Comparison of ENCODE assay signal across 20 cellular contexts in genomic region chr2:106176446-106177110, GRCh38. TPM values are rescaled to one million over a fixed set of nuclear protein-coding genes. Genes with fewer than 3 reads are reported as not detected.
DNase-seq lines count a peak whose midpoint lies in the region; ATAC-seq and TF ChIP-seq lines count a peak whose summit lies in the region.
"Had no signal": no experiment of that assay in that cellular context is flagged by ENCODE, and none has a peak within 500 bp of the region (broad histone marks: within the 10 kb centered on the region; RNA-seq: fewer than 3 reads in every experiment).

No MANE protein-coding gene starts in this region.

- H3K4me1 Mint-ChIP-seq in activated T-cell treated with anti-CD3 and anti-CD28 coated beads, Interleukin-2, amount 50 U/mL, for 24 hours (ENCODE audit: low read depth), result peaks cover 72% of the 10 kb centered on the region

- no peak for DNase-seq in activated T-cell treated with anti-CD3 and anti-CD28 coated beads, Interleukin-2, amount 50 U/mL, for 24 hours
- no peak for DNase-seq in activated T-cell treated with anti-CD3 and anti-CD28 coated beads, Interleukin-2, amount 50 U/mL, for 48 hours
- DNase-seq in foreskin keratinocyte (no peak), thyroid gland (no peak), SW 1271 (lab: John Stamatoyannopoulos, UW) (no peak)
- DNase-seq: 8988T, Calu3, DMS79 treated with DMSO at 0.1 percent for 48 hours, GDM1, GOT3, MV-4-11, NCI-H1417 treated with DMSO at 0.1 percent for 48 hours, NCI-H2029, NCI-H510A treated with DMSO at 0.1 percent for 48 hours, SIG-M5 had no signal

- H2AFZ ChIP-seq in Loucy (ENCODE audit: low read length), result no peak overlapping the region

- TF ChIP-seq CTCF in Loucy (conservative IDR thresholded peaks at IDR 0.05; ENCODE audit: low read length) (no peak), foreskin keratinocyte (conservative IDR thresholded peaks at IDR 0.05) (no peak), thyroid gland (IDR thresholded peaks at IDR 0.05) (no peak)

- H3K36me3 ChIP-seq in Loucy (ENCODE audit: insufficient read depth, low read length), result no peaks in the 10 kb centered on the region
- H3K36me3 ChIP-seq in thyroid gland, result no peaks in the 10 kb centered on the region

- ATAC-seq in foreskin keratinocyte (peak; percentile 63), HG02571 (IDR thresholded peaks at IDR 0.05; ENCODE audit: unreplicated experiment) (no peak), SK-N-SH treated with all-trans-retinoic acid at 6 μM for 48 hours (no peak)
- ATAC-seq: HepG2 had no signal

- H3K27me3 Mint-ChIP-seq in activated T-cell treated with anti-CD3 and anti-CD28 coated beads, Interleukin-2, amount 50 U/mL, for 24 hours, result no peaks in the 10 kb centered on the region

- H4K20me1 ChIP-seq in Loucy (ENCODE audit: insufficient read depth, low read length, poor library complexity, severe bottlenecking), result peaks cover 29% of the 10 kb centered on the region

- peak overlapping the region; percentile 40 for H3K9ac ChIP-seq in Loucy (ENCODE audit: low read depth, low read length, poor library complexity, severe bottlenecking)

- H3F3A ChIP-seq in Loucy (ENCODE audit: low read depth), result 0 out of 2 replicates have a peak, but pooled peaks cover 5% of the 10 kb centered on the region

- H3K4me2 ChIP-seq in Loucy (ENCODE audit: low read depth, low read length, poor library complexity, severe bottlenecking), result peak overlapping the region; percentile 55

- no peak for TF ChIP-seq POLR2A in thyroid gland (IDR thresholded peaks at IDR 0.05)

- peak overlapping the region; percentile 62 for H3K27ac Mint-ChIP-seq in activated T-cell treated with anti-CD3 and anti-CD28 coated beads, Interleukin-2, amount 50 U/mL, for 24 hours

- H3K4me3 ChIP-seq in Loucy (ENCODE audit: low read length, poor library complexity, severe bottlenecking), result peak overlapping the region; percentile 7
- H3K4me3 ChIP-seq in thyroid gland (replicated peaks in 1 of 3), result no peak overlapping the region

- peaks cover 87% of the 10 kb centered on the region for H3K79me2 ChIP-seq in Loucy (ENCODE audit: insufficient read depth, low read length)

- peaks cover 67% of the 10 kb centered on the region for H3K4me1 ChIP-seq in Loucy (ENCODE audit: insufficient read depth, low read length, poor library complexity, severe bottlenecking)
- H3K4me1 ChIP-seq in foreskin keratinocyte, result no peaks in the 10 kb centered on the region
- H3K4me1 ChIP-seq in thyroid gland, result peaks cover 31 to 36% of the 10 kb centered on the region in 2 donors

- H3K27ac ChIP-seq in foreskin keratinocyte (no peak overlapping the region), thyroid gland (peak overlapping the region in 2 of 3 donors; percentile 84 to 92)
- H3K27ac ChIP-seq: C4-2B had no signal

- H3K27me3 ChIP-seq in Loucy (ENCODE audit: insufficient read depth, low read length, poor library complexity, severe bottlenecking) (no peaks in the 10 kb centered on the region), foreskin keratinocyte (no peaks in the 10 kb centered on the region), thyroid gland (no peaks in the 10 kb centered on the region)

- H3K9me3 ChIP-seq in Loucy (ENCODE audit: insufficient read depth, low read depth, low read length) (no peaks in the 10 kb centered on the region), thyroid gland (no peaks in the 10 kb centered on the region)

- peaks cover 35% of the 10 kb centered on the region for H3K36me3 Mint-ChIP-seq in activated T-cell treated with anti-CD3 and anti-CD28 coated beads, Interleukin-2, amount 50 U/mL, for 24 hours (ENCODE audit: low read depth)

- no peaks in the 10 kb centered on the region for H3K9me3 Mint-ChIP-seq in activated T-cell treated with anti-CD3 and anti-CD28 coated beads, Interleukin-2, amount 50 U/mL, for 24 hours

- intact Hi-C loops in thyroid gland (cut with DNase I), result no loop called here

- 92 to 93% methylated on average over 10 of the region's 10 CpGs for WGBS in thyroid gland, 2 donors

- no peak overlapping the region for H3K4me3 Mint-ChIP-seq in activated T-cell treated with anti-CD3 and anti-CD28 coated beads, Interleukin-2, amount 50 U/mL, for 24 hours

- no peaks in the 10 kb centered on the region for H3K9me2 ChIP-seq in Loucy (replicated peaks; ENCODE audit: low read depth, low read length)

TF ChIP-seq in SK-N-SH treated with all-trans-retinoic acid at 6 μM for 48 hours, 23 proteins besides CTCF, POLR2A, EP300 and RAD21:
- TF ChIP-seq RARB (CRISPR knock-in tag; IDR thresholded peaks at IDR 0.05) (no peak), ZNF70 (CRISPR knock-in tag; IDR thresholded peaks at IDR 0.05) (no peak), BACH2 (CRISPR knock-in tag; IDR thresholded peaks at IDR 0.05; ENCODE audit: borderline replicate concordance) (no peak), ESRRG (CRISPR knock-in tag; IDR thresholded peaks at IDR 0.05) (no peak), GLIS3 (CRISPR knock-in tag; IDR thresholded peaks at IDR 0.05) (no peak), CSDC2 (CRISPR knock-in tag; IDR thresholded peaks at IDR 0.05) (no peak)

RNA-seq across cellular contexts. Expression of gene UXS1, which starts 17.5 kb away (rescaled TPM):
- total RNA-seq in foreskin keratinocyte (30.0 and 31.6 TPM in 2 replicates), thyroid gland (10 to 100 TPM; 32.2 to 94.2 (median 36.0) TPM)
- 23.3 and 26.1 TPM in 2 replicates for polyA plus RNA-seq in foreskin keratinocyte
